8 cellular contexts compared by ENCODE assay signal in genomic region chr3:49805367-49805782, GRCh38. TPM values are rescaled to one million over a fixed set of nuclear protein-coding genes. Genes with fewer than 3 reads are reported as not detected.
DNase-seq lines count a peak whose midpoint lies in the region; ATAC-seq and TF ChIP-seq lines count a peak whose summit lies in the region.

No MANE protein-coding gene starts in this region.

- H3K36me3 ChIP-seq in colonic mucosa (no peaks in the 10 kb centered on the region), vagina (peaks cover 0 to 7% of the 10 kb centered on the region in 2 donors)

- no peak for TF ChIP-seq POLR2A in vagina (IDR thresholded peaks at IDR 0.05)

- H3K27ac ChIP-seq in colonic mucosa (peak overlapping the region; percentile 36), vagina (peak overlapping the region; percentile 98)

- peak overlapping the region; percentile 52 for H3K27ac Mint-ChIP-seq in mesothelial cell of epicardium

- no peak for ATAC-seq in GM18498 (IDR thresholded peaks at IDR 0.05; ENCODE audit: unreplicated experiment)

- peaks cover 5% of the 10 kb centered on the region for H3K4me1 ChIP-seq in colonic mucosa
- H3K4me1 ChIP-seq in vagina, result peaks cover 49% of the 10 kb centered on the region

- H3K27me3 ChIP-seq in colonic mucosa (peaks cover 7% of the 10 kb centered on the region), vagina (no peaks in the 10 kb centered on the region)

- DNase-seq in EL, result peak; percentile 34
- peak; percentile 61 for DNase-seq in NCI-H446 treated with DMSO at 0.1 percent for 48 hours (lab: John Stamatoyannopoulos, UW)
- DNase-seq in colonic mucosa, result peak; percentile 32
- peak in 1 of 2 experiments; percentile 58 for DNase-seq in mesothelial cell of epicardium (ENCODE audit: low spot score in 2 of 2, unreplicated experiment in 2 of 2)
- DNase-seq in vagina (ENCODE audit: extremely low spot score in 2 of 2), result no peak
- no peak for DNase-seq in NCI-H345 treated with DMSO at 0.1 percent for 48 hours (lab: John Stamatoyannopoulos, UW; ENCODE audit: unreplicated experiment)
- DNase-seq in H4 (ENCODE audit: low spot score), result no peak

- peaks cover 54% of the 10 kb centered on the region for H3K4me1 Mint-ChIP-seq in mesothelial cell of epicardium

- H3K9me3 Mint-ChIP-seq in mesothelial cell of epicardium, result no peaks in the 10 kb centered on the region

- peak overlapping the region in 1 of 2 donors; percentile 12 for H3K9ac ChIP-seq in colonic mucosa (ENCODE audit: low read depth in 2 of 2, low read length in 2 of 2)

- intact Hi-C loops in colonic mucosa (cut with DNase I) (no loop called here), vagina (cut with DNase I) (no loop called here)

- no peak for TF ChIP-seq CTCF in colonic mucosa (IDR thresholded peaks at IDR 0.05)
- no peak for TF ChIP-seq CTCF in mesothelial cell of epicardium (IDR thresholded peaks at IDR 0.05; ENCODE audit: unreplicated experiment)
- no peak for TF ChIP-seq CTCF in vagina (IDR thresholded peaks at IDR 0.05)

- H3K36me3 Mint-ChIP-seq in mesothelial cell of epicardium, result peaks cover 2% of the 10 kb centered on the region

- no peak overlapping the region for H3K4me3 ChIP-seq in colonic mucosa
- H3K4me3 ChIP-seq in vagina, result peak overlapping the region in 1 of 2 donors; percentile 82

- H3K9me3 ChIP-seq in colonic mucosa (no peaks in the 10 kb centered on the region), vagina (no peaks in the 10 kb centered on the region)

- peak overlapping the region; percentile 52 for H3K4me3 Mint-ChIP-seq in mesothelial cell of epicardium

- peaks cover 27% of the 10 kb centered on the region for H3K27me3 Mint-ChIP-seq in mesothelial cell of epicardium (ENCODE audit: low read depth)

RNA-seq across cellular contexts. Expression of gene INKA1, which starts 2.3 kb away (rescaled TPM):
- total RNA-seq in colonic mucosa (under 1 TPM; 0.57 to 0.88 TPM), mesothelial cell of epicardium (7.7 to 9.4 TPM (median 8.4 TPM) in 3 replicates), vagina (12.5 TPM)
- 0.68 and 2.1 TPM in 2 replicates for total RNA-seq in H4 (2014; rRNA removed; shearing (Covaris generic))

RNA-seq across cellular contexts. Expression of gene CDHR4, which starts 5.7 kb away (rescaled TPM):
- not detected for total RNA-seq in colonic mucosa
- 0.27 to 0.42 TPM in 2 of 3 replicates, not detected in the other for total RNA-seq in mesothelial cell of epicardium
- not detected for total RNA-seq in vagina
- not detected in 2 replicates for total RNA-seq in H4 (2014; rRNA removed; shearing (Covaris generic))

RNA-seq across cellular contexts. Expression of gene UBA7, which starts 8.4 kb away (rescaled TPM):
- total RNA-seq in colonic mucosa (10 to 100 TPM; 67.4 to 88.3 TPM), mesothelial cell of epicardium (133 to 144 TPM (median 139 TPM) in 3 replicates), vagina (68.3 TPM)
- total RNA-seq in H4 (2014; rRNA removed; shearing (Covaris generic)), result 10.4 and 13.2 TPM in 2 replicates

RNA-seq across cellular contexts. Expression of gene IP6K1, which starts 19.0 kb away (rescaled TPM):
- 10 to 100 TPM; 26.8 to 33.7 TPM for total RNA-seq in colonic mucosa
- 41.7 to 46.4 TPM (median 46.4 TPM) in 3 replicates for total RNA-seq in mesothelial cell of epicardium
- 46.2 TPM for total RNA-seq in vagina
- total RNA-seq in H4 (2014; rRNA removed; shearing (Covaris generic)), result 13.0 and 18.0 TPM in 2 replicates

RNA-seq across cellular contexts. Expression of gene TRAIP, which starts 51.0 kb away (rescaled TPM):
- total RNA-seq in colonic mucosa (10 to 100 TPM in 1 of 2 donors, 1 to 10 TPM in 1; 3.6 to 19.7 TPM), mesothelial cell of epicardium (10.4 to 15.0 TPM (median 10.6 TPM) in 3 replicates), vagina (17.4 TPM)
- total RNA-seq in H4 (2014; rRNA removed; shearing (Covaris generic)), result 4.4 and 5.7 TPM in 2 replicates

Comparison
In these comparisons a context has a peak if more than half of its experiments do, and no peak if none do; other contexts are left out.
1. DNase-seq: peak in EL (single experiment), NCI-H446 treated with DMSO at 0.1 percent for 48 hours (single experiment) and colonic mucosa (single experiment); none in vagina (0 of 2), NCI-H345 treated with DMSO at 0.1 percent for 48 hours (single experiment) and H4 (single experiment).